In the genomic region with DNA sequence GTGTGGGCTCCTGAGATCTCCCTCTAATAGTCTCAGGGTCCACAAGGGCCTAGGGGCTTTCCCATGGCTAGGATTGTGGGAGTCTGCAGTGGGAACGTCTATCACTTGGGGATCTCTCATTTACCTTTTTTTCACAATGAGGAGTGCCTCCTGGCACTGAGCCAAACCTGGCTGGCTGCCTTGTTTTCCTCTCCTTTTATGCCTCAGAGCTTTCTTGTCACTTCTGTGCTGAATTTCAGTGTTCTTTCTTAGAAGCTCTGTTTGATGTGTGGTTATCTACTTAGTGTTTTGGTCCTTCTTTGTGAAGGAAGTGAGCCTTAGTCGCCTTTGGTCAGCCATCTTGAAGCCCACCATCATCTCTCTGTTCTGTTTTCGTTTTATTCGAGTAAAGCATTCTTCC, we compare ENCODE assay signal across 1 cellular context.
TF ChIP-seq lines count a peak whose summit lies in the region.

No MANE protein-coding gene starts in this region.

TF ChIP-seq in K562, 482 proteins besides CTCF, POLR2A, EP300 and RAD21 (continued from another document):
- TF ChIP-seq, protein P1, sequence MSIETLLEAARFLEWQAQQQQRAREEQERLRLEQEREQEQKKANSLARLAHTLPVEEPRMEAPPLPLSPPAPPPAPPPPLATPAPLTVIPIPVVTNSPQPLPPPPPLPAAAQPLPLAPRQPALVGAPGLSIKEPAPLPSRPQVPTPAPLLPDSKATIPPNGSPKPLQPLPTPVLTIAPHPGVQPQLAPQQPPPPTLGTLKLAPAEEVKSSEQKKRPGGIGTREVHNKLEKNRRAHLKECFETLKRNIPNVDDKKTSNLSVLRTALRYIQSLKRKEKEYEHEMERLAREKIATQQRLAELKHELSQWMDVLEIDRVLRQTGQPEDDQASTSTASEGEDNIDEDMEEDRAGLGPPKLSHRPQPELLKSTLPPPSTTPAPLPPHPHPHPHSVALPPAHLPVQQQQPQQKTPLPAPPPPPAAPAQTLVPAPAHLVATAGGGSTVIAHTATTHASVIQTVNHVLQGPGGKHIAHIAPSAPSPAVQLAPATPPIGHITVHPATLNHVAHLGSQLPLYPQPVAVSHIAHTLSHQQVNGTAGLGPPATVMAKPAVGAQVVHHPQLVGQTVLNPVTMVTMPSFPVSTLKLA (conservative IDR thresholded peaks at IDR 0.05) = no peak
